ENCODE assay signal across 9 cellular contexts in the genomic region with DNA sequence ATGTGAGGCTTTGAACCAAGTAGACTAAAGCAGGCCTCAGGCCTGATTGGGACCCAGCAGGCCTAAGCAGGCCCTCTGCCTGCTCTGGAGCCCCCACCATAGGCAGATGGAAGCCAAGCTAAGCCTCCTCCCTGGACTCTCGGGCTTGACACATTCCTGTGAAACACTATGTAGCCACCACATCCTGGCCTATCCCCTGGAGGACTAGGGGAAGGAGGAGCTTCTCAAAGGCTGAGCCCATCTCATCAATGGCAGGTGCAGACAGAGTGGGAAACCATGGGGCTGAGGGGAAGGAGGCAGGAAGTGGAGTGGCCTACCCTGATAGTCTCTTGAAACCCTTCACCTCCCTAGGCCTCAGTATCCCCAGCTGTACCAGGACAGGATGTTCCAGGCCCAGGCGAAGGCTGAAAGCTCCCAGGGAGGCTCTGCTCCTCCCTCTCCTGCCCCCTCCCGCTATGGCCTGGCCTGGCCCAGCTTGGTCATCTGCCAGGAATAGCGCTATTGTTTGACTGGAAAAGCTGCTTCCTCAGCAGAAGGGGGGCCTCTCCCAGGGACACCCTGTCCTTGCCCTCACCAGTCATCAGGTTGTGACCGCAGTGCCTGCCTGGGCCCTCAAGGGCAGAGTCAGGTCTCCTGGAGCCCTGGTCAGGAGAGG. TPM values are rescaled to one million over a fixed set of nuclear protein-coding genes. Genes with fewer than 3 reads are reported as not detected.
DNase-seq lines count a peak whose midpoint lies in the region; ATAC-seq and TF ChIP-seq lines count a peak whose summit lies in the region.
"Had no signal": no experiment of that assay in that cellular context is flagged by ENCODE, and none has a peak within 500 bp of the region (broad histone marks: within the 10 kb centered on the region; RNA-seq: fewer than 3 reads in every experiment).

No MANE protein-coding gene starts in this region.

- CTCF ChIA-PET in HCT116 (lab: Charles Lee): interaction anchor here (4.6 to 5.4 kb wide), 2 partner anchors 36 to 97 kb away, joined by 57 to 81 read pairs; a partner anchor contains a TSS

- H3K36me3 ChIP-seq in HCT116 (ENCODE audit: control insufficient read depth in 1 of 2, insufficient read depth in 2 of 2, low read length in 2 of 2) (peaks cover 2 to 4% of the 10 kb centered on the region in 2 experiments; a peak in 2 of 4 replicates), WERI-Rb-1 (peaks cover 23% of the 10 kb centered on the region)

- POLR2A ChIA-PET in HCT116 (lab: Charles Lee): interaction anchor here (0.6 to 1.0 kb wide), 3 partner anchors 12 to 96 kb away, joined by 3 to 4 read pairs (median 3); a partner anchor contains a TSS

- intact Hi-C loops in HCT116 (cut with micrococcal nuclease): no loop called here

- H2AFZ ChIP-seq in HCT116 (ENCODE audit: low read depth, low read length, poor library complexity, severe bottlenecking): no peak overlapping the region

- H3K9ac ChIP-seq in HCT116 (ENCODE audit: low read length): no peak overlapping the region; the same call in 1 of the 2 replicates

- peak overlapping the region; percentile 97 for H3K4me2 ChIP-seq in HCT116 (ENCODE audit: low read length)

- no peaks in the 10 kb centered on the region for H4K20me1 ChIP-seq in HCT116 (ENCODE audit: insufficient read depth)

- H3K4me1 ChIP-seq in HCT116 (ENCODE audit: control insufficient read depth in 1 of 2, insufficient read depth in 2 of 2, low read length in 2 of 2): peaks cover 37 to 53% of the 10 kb centered on the region in 2 experiments

- RAD21 ChIA-PET in HCT116 (lab: Charles Lee; ENCODE audit: low non-redundant PET in 1 of 2, low total read pairs in 2 of 2, uncharacterized antibody in 2 of 2, unreplicated experiment in 2 of 2): interaction anchor here in 1 of 2 experiments (1.1 kb wide), 1 partner anchor 36 kb away, joined by 9 read pairs; a partner anchor contains a TSS

- peaks cover 13% of the 10 kb centered on the region for H3K4me1 Mint-ChIP-seq in nephron

- H3K36me3 Mint-ChIP-seq in nephron (ENCODE audit: low read depth): peaks cover 7% of the 10 kb centered on the region

- no peaks in the 10 kb centered on the region for H3K27me3 Mint-ChIP-seq in nephron (ENCODE audit: low read depth)

- no peaks in the 10 kb centered on the region for H3K9me2 ChIP-seq in HCT116 (ENCODE audit: insufficient read depth)

- H3K27me3 ChIP-seq in HCT116 (ENCODE audit: insufficient read depth, low read length) (no peaks in the 10 kb centered on the region), WERI-Rb-1 (ENCODE audit: insufficient read depth, low read depth, severe bottlenecking) (no peaks in the 10 kb centered on the region)

- peak overlapping the region in 2 of 3 experiments; percentile 18 to 56 for H3K27ac Mint-ChIP-seq in nephron

- TF ChIP-seq POLR2A in HCT116 (IDR thresholded peaks at IDR 0.05; ENCODE audit: borderline replicate concordance, extremely low read depth, insufficient read depth, insufficient read length): no peak

- H3K9me3 ChIP-seq in HCT116 (ENCODE audit: control insufficient read depth in 1 of 2, insufficient read depth in 1 of 2, low read depth in 1 of 2, low read length in 2 of 2): no peaks in the 10 kb centered on the region
- no peaks in the 10 kb centered on the region for H3K9me3 ChIP-seq in WERI-Rb-1 (ENCODE audit: severe bottlenecking)

- no peaks in the 10 kb centered on the region for H3K9me3 Mint-ChIP-seq in nephron

- H3K79me2 ChIP-seq in HCT116 (ENCODE audit: insufficient read depth, low read length): no peaks in the 10 kb centered on the region

- in situ Hi-C loops in ACHN (cut with HindIII; ENCODE audit: low pct_ligation_motif_present, low pct_unique_long_range_greater_than_20kb, low sequenced_read_pairs): no loop called here

- TF ChIP-seq CTCF in HCT116 (IDR thresholded peaks at IDR 0.05 in 2 of 3, conservative IDR thresholded peaks at IDR 0.05 in 1 of 3; ENCODE audit: borderline replicate concordance in 1 of 3, insufficient read depth in 1 of 3, low read depth in 2 of 3, low read length in 2 of 3): no peak
- TF ChIP-seq CTCF in WERI-Rb-1 (IDR thresholded peaks at IDR 0.05; ENCODE audit: low read depth, low read length): no peak
- no peak for TF ChIP-seq CTCF in nephron (IDR thresholded peaks at IDR 0.05; ENCODE audit: unreplicated experiment in 3 of 3)

- TF ChIP-seq RAD21 in HCT116 (IDR thresholded peaks at IDR 0.05; ENCODE audit: low read depth): no peak

- H3K4me3 Mint-ChIP-seq in nephron: no peak overlapping the region

- ATAC-seq in HCT116: no peak
- no peak for ATAC-seq in GM18498 (IDR thresholded peaks at IDR 0.05; ENCODE audit: unreplicated experiment)

- H3K27ac ChIP-seq in HCT116 (ENCODE audit: low read depth, low read length) (peak overlapping the region; percentile 40; the same call in 1 of the 2 replicates), WERI-Rb-1 (peak overlapping the region; percentile 12)

- DNase-seq in ACHN: peak; percentile 65
- DNase-seq in HCT116 (ENCODE audit: low read depth, low spot score): no peak
- DNase-seq in WERI-Rb-1: peak; percentile 63
- peak; percentile 28 for DNase-seq in fibroblast of the conjunctiva (ENCODE audit: low read depth)
- no peak for DNase-seq in DMS114 treated with DMSO at 0.1 percent for 48 hours (lab: John Stamatoyannopoulos, UW; ENCODE audit: unreplicated experiment)
- no peak for DNase-seq in activated CD4-positive, alpha-beta T cell treated with anti-CD3 and anti-CD28 coated beads, Interleukin-2, amount 50 U/mL, for 48 hours

- BruUV-seq in HCT116 (replicated peaks; lab: Mats Ljungman, UMichigan): no TSS peak

- H3K4me3 ChIP-seq in HCT116 (replicated peaks in 1 of 2; ENCODE audit: low read depth in 1 of 2, low read length in 2 of 2): no peak overlapping the region
- no peak overlapping the region for H3K4me3 ChIP-seq in WERI-Rb-1 (ENCODE audit: low read depth, low read length)

TF ChIP-seq in HCT116, 20 proteins besides CTCF, POLR2A, EP300 and RAD21 (continues in another document):
- TF ChIP-seq POLR2AphosphoS5 (IDR thresholded peaks at IDR 0.05; ENCODE audit: low read depth, low read length): no peak
- no peak for TF ChIP-seq EZH2phosphoT487 (IDR thresholded peaks at IDR 0.05; ENCODE audit: borderline replicate concordance)
- TF ChIP-seq, protein P1, sequence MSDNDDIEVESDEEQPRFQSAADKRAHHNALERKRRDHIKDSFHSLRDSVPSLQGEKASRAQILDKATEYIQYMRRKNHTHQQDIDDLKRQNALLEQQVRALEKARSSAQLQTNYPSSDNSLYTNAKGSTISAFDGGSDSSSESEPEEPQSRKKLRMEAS (IDR thresholded peaks at IDR 0.05): no peak
- no peak for TF ChIP-seq ZNF274 (IDR thresholded peaks at IDR 0.05; ENCODE audit: low read depth, low read length)
- no peak for TF ChIP-seq SP1 (IDR thresholded peaks at IDR 0.05; ENCODE audit: low read depth)
- no peak for TF ChIP-seq SRF (IDR thresholded peaks at IDR 0.05; ENCODE audit: low read depth)
- no peak for TF ChIP-seq CBX3 (IDR thresholded peaks at IDR 0.05; ENCODE audit: low read depth)
- no peak for TF ChIP-seq TCF7L2 (IDR thresholded peaks at IDR 0.05; ENCODE audit: borderline replicate concordance, extremely low read depth, insufficient read depth, insufficient read length)
- no peak for TF ChIP-seq SIN3A (IDR thresholded peaks at IDR 0.05; ENCODE audit: low read depth)
- TF ChIP-seq ZFX (IDR thresholded peaks at IDR 0.05): no peak
- TF ChIP-seq, protein P2, sequence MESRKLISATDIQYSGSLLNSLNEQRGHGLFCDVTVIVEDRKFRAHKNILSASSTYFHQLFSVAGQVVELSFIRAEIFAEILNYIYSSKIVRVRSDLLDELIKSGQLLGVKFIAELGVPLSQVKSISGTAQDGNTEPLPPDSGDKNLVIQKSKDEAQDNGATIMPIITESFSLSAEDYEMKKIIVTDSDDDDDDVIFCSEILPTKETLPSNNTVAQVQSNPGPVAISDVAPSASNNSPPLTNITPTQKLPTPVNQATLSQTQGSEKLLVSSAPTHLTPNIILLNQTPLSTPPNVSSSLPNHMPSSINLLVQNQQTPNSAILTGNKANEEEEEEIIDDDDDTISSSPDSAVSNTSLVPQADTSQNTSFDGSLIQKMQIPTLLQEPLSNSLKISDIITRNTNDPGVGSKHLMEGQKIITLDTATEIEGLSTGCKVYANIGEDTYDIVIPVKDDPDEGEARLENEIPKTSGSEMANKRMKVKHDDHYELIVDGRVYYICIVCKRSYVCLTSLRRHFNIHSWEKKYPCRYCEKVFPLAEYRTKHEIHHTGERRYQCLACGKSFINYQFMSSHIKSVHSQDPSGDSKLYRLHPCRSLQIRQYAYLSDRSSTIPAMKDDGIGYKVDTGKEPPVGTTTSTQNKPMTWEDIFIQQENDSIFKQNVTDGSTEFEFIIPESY (IDR thresholded peaks at IDR 0.05; ENCODE audit: extremely low read depth, insufficient replicate concordance, low read length): no peak
- TF ChIP-seq YY1 (IDR thresholded peaks at IDR 0.05; ENCODE audit: extremely low read depth, insufficient replicate concordance, low read depth, low read length): no peak
- TF ChIP-seq EGR1 (IDR thresholded peaks at IDR 0.05; ENCODE audit: low read depth): no peak
- TF ChIP-seq CEBPB (IDR thresholded peaks at IDR 0.05; ENCODE audit: low read depth): no peak

RNA-seq across cellular contexts. Expression of a gene that starts 1.5 kb away (rescaled TPM):
- total RNA-seq in HCT116 (2021; ENCODE audit: unreplicated experiment): 6.5 TPM
- 5.2 and 5.6 TPM in 2 replicates for polyA plus RNA-seq in HCT116 (2012)

RNA-seq across cellular contexts. Expression of a gene that starts 24.2 kb away (rescaled TPM):
- not detected for total RNA-seq in HCT116 (2021; ENCODE audit: unreplicated experiment)
- polyA plus RNA-seq in HCT116 (2012): 0.04 and 0.05 TPM in 2 replicates
- total RNA-seq: epithelial cell of proximal tubule had no signal

RNA-seq across cellular contexts. Expression of a gene that starts 35.9 kb away (rescaled TPM):
- total RNA-seq in HCT116 (2021; ENCODE audit: unreplicated experiment): 18.6 TPM
- 20.1 and 20.7 TPM in 2 replicates for polyA plus RNA-seq in HCT116 (2012)

RNA-seq across cellular contexts. Expression of a gene that starts 44.2 kb away (rescaled TPM):
- total RNA-seq in HCT116 (2021; ENCODE audit: unreplicated experiment): 75.4 TPM
- 105 and 129 TPM in 2 replicates for polyA plus RNA-seq in HCT116 (2012)

Comparison
In these comparisons a context has a peak if more than half of its experiments do, and no peak if none do; other contexts are left out.
1. DNase-seq: peak in ACHN (single experiment), WERI-Rb-1 (single experiment) and fibroblast of the conjunctiva (single experiment); none in HCT116 (single experiment), DMS114 treated with DMSO at 0.1 percent for 48 hours (single experiment) and activated CD4-positive, alpha-beta T cell treated with anti-CD3 and anti-CD28 coated beads, Interleukin-2, amount 50 U/mL, for 48 hours (0 of 2).